8 cellular contexts compared by ENCODE assay signal in the genomic region with DNA sequence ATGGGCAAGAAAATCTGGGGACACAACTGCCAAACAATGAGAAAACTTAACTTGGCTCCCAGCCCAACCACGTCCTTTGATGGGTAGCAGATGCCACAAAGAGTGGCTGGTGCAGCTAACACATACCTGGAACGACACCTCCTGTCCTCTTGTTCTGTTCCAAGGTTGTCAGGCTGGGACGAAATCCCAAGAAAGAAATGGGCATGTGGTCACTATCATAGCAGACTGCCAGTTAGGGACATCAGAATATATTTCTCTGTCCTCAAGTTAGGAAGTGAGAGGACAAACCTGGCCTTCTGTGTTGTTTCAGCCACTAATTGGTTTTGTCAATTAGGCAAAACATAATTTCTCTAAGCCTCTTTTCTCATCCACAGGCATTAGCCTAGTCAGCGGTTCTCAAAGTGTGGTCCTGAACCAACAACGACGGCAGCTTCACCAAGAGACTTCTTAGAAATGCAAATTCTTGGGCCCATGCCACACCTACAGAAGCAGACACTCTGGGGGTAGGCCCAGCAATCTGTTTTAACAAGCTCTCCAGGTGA.
DNase-seq lines count a peak whose midpoint lies in the region; ATAC-seq and TF ChIP-seq lines count a peak whose summit lies in the region.
"Had no signal": no experiment of that assay in that cellular context is flagged by ENCODE, and none has a peak within 500 bp of the region (broad histone marks: within the 10 kb centered on the region; RNA-seq: fewer than 3 reads in every experiment).

No MANE protein-coding gene starts in this region.

- H3K27ac ChIP-seq in GM23338 (ENCODE audit: low read depth): peak overlapping the region; percentile 83; the same call in 1 of the 2 replicates
- H3K27ac ChIP-seq in spleen: peak overlapping the region; percentile 62 to 95 (median 86)

- H3K36me3 Mint-ChIP-seq in GM23338 (ENCODE audit: low read depth): peaks cover 15% of the 10 kb centered on the region
- peaks cover 26% of the 10 kb centered on the region for H3K36me3 Mint-ChIP-seq in effector memory CD8-positive, alpha-beta T cell (ENCODE audit: insufficient read depth)

- peaks cover 15% of the 10 kb centered on the region; the same call in 2 of the 3 replicates for H3K9me3 Mint-ChIP-seq in GM23338
- no peaks in the 10 kb centered on the region for H3K9me3 Mint-ChIP-seq in effector memory CD8-positive, alpha-beta T cell
- H3K9me3 Mint-ChIP-seq: neural crest cell had no signal

- TF ChIP-seq POLR2A in Raji (IDR thresholded peaks at IDR 0.05; ENCODE audit: insufficient read depth, low read depth, low read length) (peak; percentile 40; the same call in 1 of the 2 replicates), spleen (IDR thresholded peaks at IDR 0.05) (peak in 1 of 3 donors; percentile 31)

- no peak overlapping the region for H3K4me3 Mint-ChIP-seq in GM23338
- H3K4me3 Mint-ChIP-seq in effector memory CD8-positive, alpha-beta T cell: peak overlapping the region; percentile 79 to 85
- H3K4me3 Mint-ChIP-seq: neural crest cell had no signal

- H3K27ac Mint-ChIP-seq in GM23338: no peak overlapping the region
- H3K27ac Mint-ChIP-seq in effector memory CD8-positive, alpha-beta T cell: peak overlapping the region; percentile 95 to 99

- H3K27me3 ChIP-seq in GM23338 (ENCODE audit: insufficient read depth) (no peaks in the 10 kb centered on the region), spleen (replicated peaks in 1 of 7) (no peaks in the 10 kb centered on the region)

- H3K27me3 Mint-ChIP-seq in GM23338 (ENCODE audit: insufficient read depth, low read depth, poor library complexity): peaks cover 21% of the 10 kb centered on the region
- H3K27me3 Mint-ChIP-seq in effector memory CD8-positive, alpha-beta T cell: no peaks in the 10 kb centered on the region

- peak overlapping the region; percentile 33 for H3K4me3 ChIP-seq in GM23338
- peak overlapping the region in 4 of 8 donors; percentile 3 to 63 (median 18) for H3K4me3 ChIP-seq in spleen

- DNase-seq in GM23338 (ENCODE audit: low spot score) (no peak), spleen (no peak)
- peak; percentile 56 to 61 (median 61) for DNase-seq in effector memory CD8-positive, alpha-beta T cell

- peaks cover 12% of the 10 kb centered on the region; the same call in 1 of the 2 replicates for H3K9me2 ChIP-seq in GM23338 (ENCODE audit: insufficient read depth)

- no peak for TF ChIP-seq CTCF in GM23338 (conservative IDR thresholded peaks at IDR 0.05; ENCODE audit: low read depth in 2 of 2)
- TF ChIP-seq CTCF in spleen (IDR thresholded peaks at IDR 0.05 in 8 of 11, conservative IDR thresholded peaks at IDR 0.05 in 3 of 11): no peak

- H3K4me1 Mint-ChIP-seq in GM23338: peaks cover 78% of the 10 kb centered on the region
- H3K4me1 Mint-ChIP-seq in effector memory CD8-positive, alpha-beta T cell (ENCODE audit: low read depth in 2 of 2): peaks cover 79% of the 10 kb centered on the region in 2 donors

- no peaks in the 10 kb centered on the region; the same call in 1 of the 2 replicates for H3F3A ChIP-seq in GM23338 (replicated peaks; ENCODE audit: low read depth)

- intact Hi-C loops in spleen (cut with DNase I; ENCODE audit: low total_unique reads): loop anchor here (10.0 kb wide), 1 partner anchor 58 kb away; no protein-coding TSS in a partner anchor

- H2AFZ ChIP-seq in GM23338: no peak overlapping the region

- 36 to 67% (median 56%) methylated on average over 6 of the region's 6 CpGs for WGBS in spleen, 5 donors

- H3K79me2 ChIP-seq in GM23338 (replicated peaks; ENCODE audit: insufficient read depth): peaks cover 92% of the 10 kb centered on the region

- H4K20me1 ChIP-seq in GM23338 (replicated peaks; ENCODE audit: insufficient read depth): no peaks in the 10 kb centered on the region

- peak overlapping the region; percentile 60 for H3K4me2 ChIP-seq in GM23338

- peaks cover 70% of the 10 kb centered on the region for H3K4me1 ChIP-seq in GM23338 (ENCODE audit: insufficient read depth)
- H3K4me1 ChIP-seq in spleen: peaks cover 43 to 98% (median 92%) of the 10 kb centered on the region in 6 donors

- H3K36me3 ChIP-seq in GM23338 (ENCODE audit: insufficient read depth) (no peaks in the 10 kb centered on the region), spleen (no peaks in the 10 kb centered on the region)

- H3K9me3 ChIP-seq in spleen: no peaks in the 10 kb centered on the region

- ATAC-seq in GM23338 (peak; percentile 49), GM21786 (IDR thresholded peaks at IDR 0.05; ENCODE audit: unreplicated experiment) (no peak), GM18909 (IDR thresholded peaks at IDR 0.05; ENCODE audit: poor library complexity, unreplicated experiment) (no peak), GM21526 (IDR thresholded peaks at IDR 0.05; ENCODE audit: low FRiP score, unreplicated experiment) (no peak)
- peak; percentile 40 for ATAC-seq in effector memory CD8-positive, alpha-beta T cell (replicated peaks)

TF ChIP-seq in GM23338, 12 proteins besides CTCF, POLR2A, EP300 and RAD21:
- TF ChIP-seq EZH2 (IDR thresholded peaks at IDR 0.05; ENCODE audit: low read depth, unreplicated experiment) (no peak), ZNF114 (CRISPR knock-in tag; IDR thresholded peaks at IDR 0.05) (no peak), JUNB (IDR thresholded peaks at IDR 0.05; ENCODE audit: unreplicated experiment) (no peak), POLR2AphosphoS5 (IDR thresholded peaks at IDR 0.05; ENCODE audit: low read depth) (no peak), EZH2phosphoT487 (IDR thresholded peaks at IDR 0.05; ENCODE audit: unreplicated experiment) (no peak)
- TF ChIP-seq, protein P1, sequence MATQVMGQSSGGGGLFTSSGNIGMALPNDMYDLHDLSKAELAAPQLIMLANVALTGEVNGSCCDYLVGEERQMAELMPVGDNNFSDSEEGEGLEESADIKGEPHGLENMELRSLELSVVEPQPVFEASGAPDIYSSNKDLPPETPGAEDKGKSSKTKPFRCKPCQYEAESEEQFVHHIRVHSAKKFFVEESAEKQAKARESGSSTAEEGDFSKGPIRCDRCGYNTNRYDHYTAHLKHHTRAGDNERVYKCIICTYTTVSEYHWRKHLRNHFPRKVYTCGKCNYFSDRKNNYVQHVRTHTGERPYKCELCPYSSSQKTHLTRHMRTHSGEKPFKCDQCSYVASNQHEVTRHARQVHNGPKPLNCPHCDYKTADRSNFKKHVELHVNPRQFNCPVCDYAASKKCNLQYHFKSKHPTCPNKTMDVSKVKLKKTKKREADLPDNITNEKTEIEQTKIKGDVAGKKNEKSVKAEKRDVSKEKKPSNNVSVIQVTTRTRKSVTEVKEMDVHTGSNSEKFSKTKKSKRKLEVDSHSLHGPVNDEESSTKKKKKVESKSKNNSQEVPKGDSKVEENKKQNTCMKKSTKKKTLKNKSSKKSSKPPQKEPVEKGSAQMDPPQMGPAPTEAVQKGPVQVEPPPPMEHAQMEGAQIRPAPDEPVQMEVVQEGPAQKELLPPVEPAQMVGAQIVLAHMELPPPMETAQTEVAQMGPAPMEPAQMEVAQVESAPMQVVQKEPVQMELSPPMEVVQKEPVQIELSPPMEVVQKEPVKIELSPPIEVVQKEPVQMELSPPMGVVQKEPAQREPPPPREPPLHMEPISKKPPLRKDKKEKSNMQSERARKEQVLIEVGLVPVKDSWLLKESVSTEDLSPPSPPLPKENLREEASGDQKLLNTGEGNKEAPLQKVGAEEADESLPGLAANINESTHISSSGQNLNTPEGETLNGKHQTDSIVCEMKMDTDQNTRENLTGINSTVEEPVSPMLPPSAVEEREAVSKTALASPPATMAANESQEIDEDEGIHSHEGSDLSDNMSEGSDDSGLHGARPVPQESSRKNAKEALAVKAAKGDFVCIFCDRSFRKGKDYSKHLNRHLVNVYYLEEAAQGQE (IDR thresholded peaks at IDR 0.05; ENCODE audit: unreplicated experiment): no peak

Comparison
In these comparisons a context has a peak if more than half of its experiments do, and no peak if none do; other contexts are left out.
1. ATAC-seq: peak in GM23338 (single experiment) and effector memory CD8-positive, alpha-beta T cell (single experiment); none in GM21786 (single experiment), GM18909 (single experiment) and GM21526 (single experiment).
2. DNase-seq: peak in effector memory CD8-positive, alpha-beta T cell (3 of 3); none in GM23338 (single experiment) and spleen (single experiment).